ENCODE assay signal across 1 cellular context in the genomic region with DNA sequence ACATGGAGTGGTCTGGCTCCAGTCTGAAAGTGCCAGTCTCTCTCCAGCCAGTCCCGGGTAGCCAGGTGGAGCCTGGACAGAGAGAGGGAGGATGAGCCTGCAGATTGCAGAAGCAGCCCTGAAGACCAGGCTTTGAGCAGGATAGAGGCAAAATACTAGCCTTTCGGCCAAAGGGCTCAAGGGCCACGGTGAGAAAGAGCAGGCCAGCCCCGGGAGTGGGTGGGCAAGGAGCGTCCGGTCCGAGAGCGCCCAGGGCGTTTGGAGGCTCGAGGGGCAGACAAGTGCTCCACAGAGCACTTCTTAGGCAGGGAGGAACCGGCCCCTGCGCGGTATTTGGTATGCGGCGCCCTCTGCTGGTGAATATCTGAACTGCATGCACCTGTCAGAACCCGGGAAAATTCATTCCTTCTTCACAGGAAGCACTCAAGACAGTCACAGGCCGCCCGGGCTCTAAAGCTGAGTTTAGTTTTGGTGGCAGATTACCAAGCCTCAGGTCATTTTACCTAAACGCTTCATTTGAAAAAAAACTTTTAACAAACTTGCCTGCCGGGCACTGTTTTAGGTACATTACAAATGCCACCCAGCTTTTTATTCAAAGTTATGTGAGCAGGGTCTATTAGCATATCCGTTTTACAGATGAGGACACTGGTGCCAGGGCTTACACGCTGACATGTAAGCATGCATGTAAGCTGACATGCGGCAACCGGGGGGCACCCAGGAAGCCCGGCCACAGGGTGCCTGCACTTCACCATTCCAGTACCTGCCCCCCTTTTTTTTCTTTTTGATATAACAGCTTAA.
TF ChIP-seq lines count a peak whose summit lies in the region.

No MANE protein-coding gene starts in this region.

TF ChIP-seq in HEK293, 187 proteins besides CTCF, POLR2A, EP300 and RAD21 (continued from another document):
- TF ChIP-seq, protein P1, sequence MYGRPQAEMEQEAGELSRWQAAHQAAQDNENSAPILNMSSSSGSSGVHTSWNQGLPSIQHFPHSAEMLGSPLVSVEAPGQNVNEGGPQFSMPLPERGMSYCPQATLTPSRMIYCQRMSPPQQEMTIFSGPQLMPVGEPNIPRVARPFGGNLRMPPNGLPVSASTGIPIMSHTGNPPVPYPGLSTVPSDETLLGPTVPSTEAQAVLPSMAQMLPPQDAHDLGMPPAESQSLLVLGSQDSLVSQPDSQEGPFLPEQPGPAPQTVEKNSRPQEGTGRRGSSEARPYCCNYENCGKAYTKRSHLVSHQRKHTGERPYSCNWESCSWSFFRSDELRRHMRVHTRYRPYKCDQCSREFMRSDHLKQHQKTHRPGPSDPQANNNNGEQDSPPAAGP (tag by site-specific recombination; IDR thresholded peaks at IDR 0.05), result peak; percentile 55; the same call in 1 of the 2 replicates
- TF ChIP-seq ZNF610 (tag by site-specific recombination; IDR thresholded peaks at IDR 0.05; ENCODE audit: borderline replicate concordance), result 0 out of 2 replicates have a peak, but pooled peaks have one; percentile 45
- TF ChIP-seq, protein P2, sequence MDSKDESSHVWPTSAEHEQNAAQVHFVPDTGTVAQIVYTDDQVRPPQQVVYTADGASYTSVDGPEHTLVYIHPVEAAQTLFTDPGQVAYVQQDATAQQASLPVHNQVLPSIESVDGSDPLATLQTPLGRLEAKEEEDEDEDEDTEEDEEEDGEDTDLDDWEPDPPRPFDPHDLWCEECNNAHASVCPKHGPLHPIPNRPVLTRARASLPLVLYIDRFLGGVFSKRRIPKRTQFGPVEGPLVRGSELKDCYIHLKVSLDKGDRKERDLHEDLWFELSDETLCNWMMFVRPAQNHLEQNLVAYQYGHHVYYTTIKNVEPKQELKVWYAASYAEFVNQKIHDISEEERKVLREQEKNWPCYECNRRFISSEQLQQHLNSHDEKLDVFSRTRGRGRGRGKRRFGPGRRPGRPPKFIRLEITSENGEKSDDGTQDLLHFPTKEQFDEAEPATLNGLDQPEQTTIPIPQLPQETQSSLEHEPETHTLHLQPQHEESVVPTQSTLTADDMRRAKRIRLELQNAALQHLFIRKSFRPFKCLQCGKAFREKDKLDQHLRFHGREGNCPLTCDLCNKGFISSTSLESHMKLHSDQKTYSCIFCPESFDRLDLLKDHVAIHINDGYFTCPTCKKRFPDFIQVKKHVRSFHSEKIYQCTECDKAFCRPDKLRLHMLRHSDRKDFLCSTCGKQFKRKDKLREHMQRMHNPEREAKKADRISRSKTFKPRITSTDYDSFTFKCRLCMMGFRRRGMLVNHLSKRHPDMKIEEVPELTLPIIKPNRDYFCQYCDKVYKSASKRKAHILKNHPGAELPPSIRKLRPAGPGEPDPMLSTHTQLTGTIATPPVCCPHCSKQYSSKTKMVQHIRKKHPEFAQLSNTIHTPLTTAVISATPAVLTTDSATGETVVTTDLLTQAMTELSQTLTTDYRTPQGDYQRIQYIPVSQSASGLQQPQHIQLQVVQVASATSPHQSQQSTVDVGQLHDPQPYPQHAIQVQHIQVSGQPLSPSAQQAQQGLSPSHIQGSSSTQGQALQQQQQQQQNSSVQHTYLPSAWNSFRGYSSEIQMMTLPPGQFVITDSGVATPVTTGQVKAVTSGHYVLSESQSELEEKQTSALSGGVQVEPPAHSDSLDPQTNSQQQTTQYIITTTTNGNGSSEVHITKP (tag by site-specific recombination; IDR thresholded peaks at IDR 0.05), result peak; percentile 35; the same call in 1 of the 2 replicates
- TF ChIP-seq IKZF3 (tag by site-specific recombination; IDR thresholded peaks at IDR 0.05), result peak; percentile 23; the same call in 1 of the 2 replicates
- peak; percentile 77 for TF ChIP-seq ZXDB (tag by site-specific recombination; IDR thresholded peaks at IDR 0.05)
- no peak for TF ChIP-seq ZNF394 (tag by site-specific recombination; IDR thresholded peaks at IDR 0.05; ENCODE audit: borderline replicate concordance)
- peak; percentile 63; the same call in 1 of the 2 replicates for TF ChIP-seq ZNF24 (tag by site-specific recombination; IDR thresholded peaks at IDR 0.05)
- TF ChIP-seq ZNF777 (tag by site-specific recombination; IDR thresholded peaks at IDR 0.05; ENCODE audit: borderline replicate concordance), result peak; percentile 51; the same call in 1 of the 2 replicates
- TF ChIP-seq ZNF571 (tag by site-specific recombination; IDR thresholded peaks at IDR 0.05), result no peak
- TF ChIP-seq ZFP69B (tag by site-specific recombination; IDR thresholded peaks at IDR 0.05), result no peak
- peak; percentile 43; the same call in 1 of the 2 replicates for TF ChIP-seq ZNF2 (tag by site-specific recombination; IDR thresholded peaks at IDR 0.05)
- TF ChIP-seq, protein P3, sequence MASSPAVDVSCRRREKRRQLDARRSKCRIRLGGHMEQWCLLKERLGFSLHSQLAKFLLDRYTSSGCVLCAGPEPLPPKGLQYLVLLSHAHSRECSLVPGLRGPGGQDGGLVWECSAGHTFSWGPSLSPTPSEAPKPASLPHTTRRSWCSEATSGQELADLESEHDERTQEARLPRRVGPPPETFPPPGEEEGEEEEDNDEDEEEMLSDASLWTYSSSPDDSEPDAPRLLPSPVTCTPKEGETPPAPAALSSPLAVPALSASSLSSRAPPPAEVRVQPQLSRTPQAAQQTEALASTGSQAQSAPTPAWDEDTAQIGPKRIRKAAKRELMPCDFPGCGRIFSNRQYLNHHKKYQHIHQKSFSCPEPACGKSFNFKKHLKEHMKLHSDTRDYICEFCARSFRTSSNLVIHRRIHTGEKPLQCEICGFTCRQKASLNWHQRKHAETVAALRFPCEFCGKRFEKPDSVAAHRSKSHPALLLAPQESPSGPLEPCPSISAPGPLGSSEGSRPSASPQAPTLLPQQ (tag by site-specific recombination; IDR thresholded peaks at IDR 0.05), result peak; percentile 45
- TF ChIP-seq ZNF514 (tag by site-specific recombination; IDR thresholded peaks at IDR 0.05), result no peak
- TF ChIP-seq ZNF48 (tag by site-specific recombination; IDR thresholded peaks at IDR 0.05), result no peak
- TF ChIP-seq, protein P4, sequence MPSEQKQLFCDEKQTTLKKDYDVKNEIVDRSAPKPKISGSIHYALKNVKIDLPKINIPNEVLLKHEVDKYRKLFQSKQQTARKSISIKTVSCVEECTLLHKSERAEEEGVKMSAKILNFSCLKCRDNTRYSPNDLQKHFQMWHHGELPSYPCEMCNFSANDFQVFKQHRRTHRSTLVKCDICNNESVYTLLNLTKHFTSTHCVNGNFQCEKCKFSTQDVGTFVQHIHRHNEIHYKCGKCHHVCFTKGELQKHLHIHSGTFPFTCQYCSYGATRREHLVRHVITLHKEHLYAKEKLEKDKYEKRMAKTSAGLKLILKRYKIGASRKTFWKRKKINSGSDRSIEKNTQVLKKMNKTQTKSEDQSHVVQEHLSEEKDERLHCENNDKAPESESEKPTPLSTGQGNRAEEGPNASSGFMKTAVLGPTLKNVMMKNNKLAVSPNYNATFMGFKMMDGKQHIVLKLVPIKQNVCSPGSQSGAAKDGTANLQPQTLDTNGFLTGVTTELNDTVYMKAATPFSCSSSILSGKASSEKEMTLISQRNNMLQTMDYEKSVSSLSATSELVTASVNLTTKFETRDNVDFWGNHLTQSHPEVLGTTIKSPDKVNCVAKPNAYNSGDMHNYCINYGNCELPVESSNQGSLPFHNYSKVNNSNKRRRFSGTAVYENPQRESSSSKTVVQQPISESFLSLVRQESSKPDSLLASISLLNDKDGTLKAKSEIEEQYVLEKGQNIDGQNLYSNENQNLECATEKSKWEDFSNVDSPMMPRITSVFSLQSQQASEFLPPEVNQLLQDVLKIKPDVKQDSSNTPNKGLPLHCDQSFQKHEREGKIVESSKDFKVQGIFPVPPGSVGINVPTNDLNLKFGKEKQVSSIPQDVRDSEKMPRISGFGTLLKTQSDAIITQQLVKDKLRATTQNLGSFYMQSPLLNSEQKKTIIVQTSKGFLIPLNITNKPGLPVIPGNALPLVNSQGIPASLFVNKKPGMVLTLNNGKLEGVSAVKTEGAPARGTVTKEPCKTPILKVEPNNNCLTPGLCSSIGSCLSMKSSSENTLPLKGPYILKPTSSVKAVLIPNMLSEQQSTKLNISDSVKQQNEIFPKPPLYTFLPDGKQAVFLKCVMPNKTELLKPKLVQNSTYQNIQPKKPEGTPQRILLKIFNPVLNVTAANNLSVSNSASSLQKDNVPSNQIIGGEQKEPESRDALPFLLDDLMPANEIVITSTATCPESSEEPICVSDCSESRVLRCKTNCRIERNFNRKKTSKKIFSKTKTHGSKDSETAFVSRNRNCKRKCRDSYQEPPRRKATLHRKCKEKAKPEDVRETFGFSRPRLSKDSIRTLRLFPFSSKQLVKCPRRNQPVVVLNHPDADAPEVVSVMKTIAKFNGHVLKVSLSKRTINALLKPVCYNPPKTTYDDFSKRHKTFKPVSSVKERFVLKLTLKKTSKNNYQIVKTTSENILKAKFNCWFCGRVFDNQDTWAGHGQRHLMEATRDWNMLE (tag by site-specific recombination; conservative IDR thresholded peaks at IDR 0.05; ENCODE audit: low read depth), result peak; percentile 32; the same call in 1 of the 2 replicates
- peak; percentile 88 for TF ChIP-seq ZBTB20 (tag by site-specific recombination; IDR thresholded peaks at IDR 0.05)
- 0 out of 2 replicates have a peak, but pooled peaks have one; percentile 36 for TF ChIP-seq ZFP37 (tag by site-specific recombination; IDR thresholded peaks at IDR 0.05)
- peak; percentile 74 for TF ChIP-seq ZSCAN30 (tag by site-specific recombination; IDR thresholded peaks at IDR 0.05)
- TF ChIP-seq ZBTB8A (tag by site-specific recombination; IDR thresholded peaks at IDR 0.05), result peak; percentile 53
